25 cellular contexts compared by ENCODE assay signal in the genomic region with DNA sequence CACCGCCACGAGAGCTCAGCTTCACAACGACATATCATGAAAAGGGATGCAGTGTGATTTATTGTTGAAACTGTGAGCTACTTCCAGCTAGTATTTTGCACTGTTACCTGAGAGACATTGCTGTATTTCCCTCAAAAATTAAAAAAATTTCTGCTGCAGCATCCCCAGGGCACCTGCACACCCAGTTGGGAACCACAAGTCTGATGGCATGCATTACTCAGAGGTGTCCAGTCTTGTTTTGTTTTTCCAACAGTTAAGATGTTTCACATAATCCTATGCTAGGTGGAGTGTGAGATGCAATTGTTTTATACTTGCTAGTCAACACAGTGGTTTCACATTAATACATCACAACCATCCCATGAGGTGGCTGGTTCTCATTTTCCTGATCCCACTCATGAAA.
DNase-seq lines count a peak whose midpoint lies in the region; ATAC-seq, FAIRE-seq and TF ChIP-seq lines count a peak whose summit lies in the region.
"Had no signal": no experiment of that assay in that cellular context is flagged by ENCODE, and none has a peak within 500 bp of the region (broad histone marks: within the 10 kb centered on the region; RNA-seq: fewer than 3 reads in every experiment).

No MANE protein-coding gene starts in this region.

- H3K79me2 ChIP-seq in mammary epithelial cell (ENCODE audit: insufficient read depth, low read length) (no peaks in the 10 kb centered on the region), keratinocyte (ENCODE audit: control insufficient read depth, insufficient read depth, low read length) (no peaks in the 10 kb centered on the region)

- no peaks in the 10 kb centered on the region for H4K20me1 ChIP-seq in mammary epithelial cell (ENCODE audit: insufficient read depth, low read length)
- no peaks in the 10 kb centered on the region for H4K20me1 ChIP-seq in keratinocyte (ENCODE audit: control insufficient read depth, extremely low read depth, insufficient read depth, low read length)
- H4K20me1 ChIP-seq: BLaER1 had no signal

- dilution Hi-C loops in mammary epithelial cell (cut with HindIII; ENCODE audit: low sequenced_read_pairs) = loop anchor here (5.0 kb wide), 1 partner anchor 34 kb away; no protein-coding TSS in a partner anchor
- dilution Hi-C loops in keratinocyte (cut with MboI; ENCODE audit: extremely low pct_ligation_motif_present, low sequenced_read_pairs) = no loop called here

- WGBS in mammary epithelial cell (ENCODE audit: low coverage, missing lambda C conversion rate) = 64% methylated on average over 3 of the region's 3 CpGs

- CTCF ChIA-PET in mammary epithelial cell (lab: Charles Lee; ENCODE audit: low non-redundant PET) = no interaction called here

- ATAC-seq in foreskin keratinocyte (no peak), lower lobe of right lung (no peak)

- no peak overlapping the region for H3K4me3 Mint-ChIP-seq in mesothelial cell of epicardium
- H3K4me3 Mint-ChIP-seq: CD14-positive monocyte; CD4-positive, alpha-beta memory T cell; CD4-positive, CD25-positive, alpha-beta regulatory T cell; CD8-positive, alpha-beta memory T cell had no signal

- H3K36me3 ChIP-seq in mammary epithelial cell (ENCODE audit: insufficient read depth, low read length) (no peaks in the 10 kb centered on the region), breast epithelium (no peaks in the 10 kb centered on the region), keratinocyte (ENCODE audit: control insufficient read depth in 2 of 2, extremely low read depth in 1 of 2, insufficient read depth in 2 of 2, low read length in 2 of 2) (no peaks in the 10 kb centered on the region), lower lobe of right lung (no peaks in the 10 kb centered on the region)
- H3K36me3 ChIP-seq: BE2C, BLaER1 had no signal

- H3K4me3 ChIP-seq in mammary epithelial cell (replicated peaks in 1 of 3; ENCODE audit: insufficient read depth in 1 of 3, low read depth in 2 of 3, low read length in 3 of 3) (no peak overlapping the region), breast epithelium (no peak overlapping the region), keratinocyte (ENCODE audit: control insufficient read depth in 2 of 3, extremely low read depth in 1 of 3, insufficient read depth in 2 of 3, low read depth in 1 of 3, low read length in 3 of 3) (no peak overlapping the region), lower lobe of right lung (no peak overlapping the region)
- H3K4me3 ChIP-seq: BLaER1 had no signal

- BruUV-seq in mammary epithelial cell (replicated peaks; lab: Mats Ljungman, UMichigan) = no TSS peak

- TF ChIP-seq CTCF in mammary epithelial cell (conservative IDR thresholded peaks at IDR 0.05 in 1 of 2, IDR thresholded peaks at IDR 0.05 in 1 of 2; ENCODE audit: extremely low read depth in 1 of 2, insufficient read depth in 1 of 2, low read depth in 1 of 2, low read length in 2 of 2) = no peak
- no peak for TF ChIP-seq CTCF in breast epithelium (IDR thresholded peaks at IDR 0.05)
- no peak for TF ChIP-seq CTCF in foreskin keratinocyte (conservative IDR thresholded peaks at IDR 0.05)
- no peak for TF ChIP-seq CTCF in keratinocyte (optimal IDR thresholded peaks at IDR 0.05 in 1 of 3, IDR thresholded peaks at IDR 0.05 in 1 of 3, conservative IDR thresholded peaks at IDR 0.05 in 1 of 3; ENCODE audit: extremely low read depth in 1 of 3, insufficient read depth in 2 of 3, low read length in 3 of 3)
- no peak for TF ChIP-seq CTCF in lower lobe of right lung (IDR thresholded peaks at IDR 0.05)
- no peak for TF ChIP-seq CTCF in mesothelial cell of epicardium (IDR thresholded peaks at IDR 0.05; ENCODE audit: unreplicated experiment)

- H3K4me1 Mint-ChIP-seq in mesothelial cell of epicardium = peaks cover 43% of the 10 kb centered on the region
- H3K4me1 Mint-ChIP-seq: CD14-positive monocyte had no signal

- peak; percentile 65 for FAIRE-seq in keratinocyte (lab: Jason Lieb, UNC)
- FAIRE-seq: A204.1, G401.6, GM12891 had no signal

- H3K27ac ChIP-seq in mammary epithelial cell (ENCODE audit: insufficient read depth, low read depth, low read length) (no peak overlapping the region), breast epithelium (no peak overlapping the region), foreskin keratinocyte (no peak overlapping the region), keratinocyte (ENCODE audit: control insufficient read depth, insufficient read depth, low read length) (no peak overlapping the region), lower lobe of right lung (no peak overlapping the region)
- H3K27ac ChIP-seq: 22Rv1, BLaER1 had no signal

- H3K27me3 ChIP-seq in mammary epithelial cell (ENCODE audit: insufficient read depth, low read length) (no peaks in the 10 kb centered on the region), breast epithelium (no peaks in the 10 kb centered on the region), foreskin keratinocyte (no peaks in the 10 kb centered on the region), keratinocyte (ENCODE audit: control insufficient read depth, extremely low read depth, insufficient read depth, low read length) (no peaks in the 10 kb centered on the region), lower lobe of right lung (ENCODE audit: low read depth) (no peaks in the 10 kb centered on the region)
- H3K27me3 ChIP-seq: BE2C, BLaER1 had no signal

- H2AFZ ChIP-seq in mammary epithelial cell (ENCODE audit: low read depth, low read length) (peak overlapping the region; percentile 1), keratinocyte (ENCODE audit: control insufficient read depth, low read length) (no peak overlapping the region)

- H3K4me2 ChIP-seq in mammary epithelial cell (ENCODE audit: insufficient read depth, low read depth, low read length) = no peak overlapping the region
- peak overlapping the region; percentile 20 for H3K4me2 ChIP-seq in keratinocyte (ENCODE audit: control insufficient read depth, extremely low read depth, insufficient read depth, low read depth, low read length)
- H3K4me2 ChIP-seq: BLaER1 had no signal

- H3K9me3 Mint-ChIP-seq in mesothelial cell of epicardium = no peaks in the 10 kb centered on the region
- H3K9me3 Mint-ChIP-seq: CD4-positive, CD25-positive, alpha-beta regulatory T cell had no signal

- no peaks in the 10 kb centered on the region for H3K9me1 ChIP-seq in keratinocyte (ENCODE audit: control insufficient read depth, extremely low read depth, insufficient read depth, low read length)

- peaks cover 22% of the 10 kb centered on the region for H3K4me1 ChIP-seq in mammary epithelial cell (ENCODE audit: insufficient read depth, low read length)
- no peaks in the 10 kb centered on the region for H3K4me1 ChIP-seq in breast epithelium
- peaks cover 12% of the 10 kb centered on the region for H3K4me1 ChIP-seq in foreskin keratinocyte
- H3K4me1 ChIP-seq in keratinocyte (ENCODE audit: control insufficient read depth, extremely low read depth, insufficient read depth, low read length) = peaks cover 15% of the 10 kb centered on the region
- H3K4me1 ChIP-seq in lower lobe of right lung = no peaks in the 10 kb centered on the region
- H3K4me1 ChIP-seq: BE2C had no signal

- intact Hi-C loops in mammary epithelial cell (cut with micrococcal nuclease) (no loop called here), breast epithelium (cut with DNase I; ENCODE audit: low total_unique reads) (no loop called here), lower lobe of right lung (cut with DNase I) (no loop called here)

- H3K27me3 Mint-ChIP-seq in mesothelial cell of epicardium (ENCODE audit: low read depth) = peaks cover 2% of the 10 kb centered on the region
- H3K27me3 Mint-ChIP-seq: CD4-positive, CD25-positive, alpha-beta regulatory T cell; CD8-positive, alpha-beta memory T cell had no signal

- in situ Hi-C loops in mammary epithelial cell (cut with MboI; ENCODE audit: low sequenced_read_pairs in 2 of 2) = no loop called here

- DNase-seq in mammary epithelial cell (peak; percentile 78), breast epithelium (ENCODE audit: low spot score in 2 of 2) (no peak), foreskin keratinocyte (peak; percentile 47 to 81), keratinocyte (ENCODE audit: low read depth, low spot score) (no peak), renal cortical epithelial cell (ENCODE audit: low read depth) (peak; percentile 28), RPMI8226 (no peak), lower lobe of right lung (no peak), mesothelial cell of epicardium (ENCODE audit: low spot score in 2 of 2, unreplicated experiment in 2 of 2) (no peak)
- DNase-seq: ACHN; BE2C; C1 segment of cervical spinal cord; CD4-positive, alpha-beta memory T cell; CD4-positive, CD25-positive, alpha-beta regulatory T cell; CD8-positive, alpha-beta memory T cell; COR-L47; DMS 273 treated with DMSO at 0.1 percent for 48 hours; DMS153; DMS79 treated with DMSO at 0.1 percent for 48 hours; GF-D8 had no signal

- H3K9ac ChIP-seq in mammary epithelial cell (ENCODE audit: insufficient read depth, low read length) = no peak overlapping the region
- H3K9ac ChIP-seq in keratinocyte (ENCODE audit: control insufficient read depth, extremely low read depth, insufficient read depth, low read length) = no peak overlapping the region
- H3K9ac ChIP-seq: BLaER1 had no signal

- H3K9me3 ChIP-seq in mammary epithelial cell (replicated peaks; ENCODE audit: insufficient read depth, low read length) (no peaks in the 10 kb centered on the region), breast epithelium (no peaks in the 10 kb centered on the region), keratinocyte (ENCODE audit: control insufficient read depth, low read depth, low read length) (no peaks in the 10 kb centered on the region), lower lobe of right lung (no peaks in the 10 kb centered on the region)
- H3K9me3 ChIP-seq: BE2C had no signal

- H3K27ac Mint-ChIP-seq in mesothelial cell of epicardium = no peak overlapping the region
- H3K27ac Mint-ChIP-seq: CD14-positive monocyte; CD4-positive, alpha-beta memory T cell; CD4-positive, CD25-positive, alpha-beta regulatory T cell; CD8-positive, alpha-beta memory T cell had no signal

- H3K36me3 Mint-ChIP-seq in mesothelial cell of epicardium = no peaks in the 10 kb centered on the region
- H3K36me3 Mint-ChIP-seq: CD14-positive monocyte; CD4-positive, alpha-beta memory T cell; CD4-positive, CD25-positive, alpha-beta regulatory T cell; CD8-positive, alpha-beta memory T cell had no signal

- no peak for TF ChIP-seq POLR2A in breast epithelium (IDR thresholded peaks at IDR 0.05)

Comparison
In these comparisons a context has a peak if more than half of its experiments do, and no peak if none do; other contexts are left out.
1. DNase-seq: peak in mammary epithelial cell (single experiment), foreskin keratinocyte (2 of 2) and renal cortical epithelial cell (single experiment); none in breast epithelium (0 of 2), keratinocyte (single experiment), RPMI8226 (single experiment), lower lobe of right lung (single experiment) and mesothelial cell of epicardium (0 of 2).